In the genomic region with DNA sequence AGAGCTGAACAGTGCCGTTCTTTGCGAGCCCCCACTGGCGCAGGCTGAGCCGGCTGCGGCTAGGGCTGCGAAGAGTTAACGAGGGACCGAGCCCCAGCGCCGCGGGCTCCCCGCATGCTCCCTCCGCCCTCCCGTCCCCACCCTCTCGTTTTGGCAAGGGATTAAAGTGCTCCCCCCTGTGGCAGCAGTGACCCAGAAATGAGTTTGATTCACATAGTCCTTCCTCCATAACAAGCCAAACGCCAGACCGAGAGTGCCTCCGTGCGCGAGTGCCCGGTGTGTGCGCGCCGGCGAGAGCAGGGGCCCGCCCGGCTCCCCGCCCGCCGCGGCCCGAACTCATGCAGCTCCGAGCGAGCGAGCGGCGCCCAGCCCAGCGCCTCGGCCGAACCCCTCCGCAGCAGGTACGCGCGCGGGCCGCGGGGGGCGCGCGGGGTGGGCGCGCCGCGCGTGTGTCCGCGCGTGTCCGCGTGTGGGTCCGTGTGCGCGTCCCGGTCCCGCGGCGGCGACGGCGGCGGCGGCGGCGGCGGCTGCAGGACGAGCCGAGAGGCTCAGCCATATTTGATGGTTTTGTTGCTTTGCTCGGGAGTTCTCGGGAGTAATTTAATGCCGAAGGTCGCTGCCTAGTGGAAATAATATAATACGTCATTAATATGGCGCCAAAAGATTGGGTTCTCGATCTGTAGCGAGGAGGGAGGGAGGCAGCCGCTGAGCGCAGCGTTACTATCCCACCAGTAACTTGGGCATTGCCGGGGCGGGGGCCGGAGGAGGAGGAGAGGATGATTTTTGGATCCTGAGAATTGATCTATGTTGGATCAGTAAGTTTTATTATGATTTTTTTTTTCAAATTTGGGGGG, we compare ENCODE assay signal across 8 cellular contexts. TPM values are rescaled to one million over a fixed set of nuclear protein-coding genes. Genes with fewer than 3 reads are reported as not detected.
DNase-seq lines count a peak whose midpoint lies in the region; ATAC-seq and TF ChIP-seq lines count a peak whose summit lies in the region.

A gene (plus strand): TSS at position 224 of the 854 bp plus-strand sequence. CDS start 22,059 bp downstream, outside the sequence.

- H3K27me3 Mint-ChIP-seq in WTC11 (ENCODE audit: low read depth): no peaks in the 10 kb centered on the region
- H3K27me3 Mint-ChIP-seq in immature natural killer cell (ENCODE audit: low read depth in 3 of 3): peaks cover 4 to 18% (median 13%) of the 10 kb centered on the region in 3 donors

- TF ChIP-seq CTCF in AG09309 (IDR thresholded peaks at IDR 0.05; ENCODE audit: control insufficient read depth, insufficient read depth, low read depth, low read length, missing control alignments) (peak; percentile 70), WTC11 (IDR thresholded peaks at IDR 0.05) (peak; percentile 23; the same call in 1 of the 2 replicates), cardiac fibroblast (IDR thresholded peaks at IDR 0.05; ENCODE audit: low read depth, low read length) (peak; percentile 62), spleen (IDR thresholded peaks at IDR 0.05 in 8 of 11, conservative IDR thresholded peaks at IDR 0.05 in 3 of 11) (peak; percentile 39 to 79 (median 65))

- H3K9me3 ChIP-seq in spleen: no peaks in the 10 kb centered on the region

- H3K4me3 ChIP-seq in AG09309 (ENCODE audit: control insufficient read depth, low read depth, low read length) (peak within 1 kb of the TSS; percentile 95), cardiac fibroblast (replicated peaks in 1 of 2; ENCODE audit: low read depth in 2 of 2, low read length in 2 of 2) (peak within 1 kb of the TSS; percentile 82 to 83), spleen (peak within 1 kb of the TSS; percentile 75 to 93 (median 81))

- H3K27ac Mint-ChIP-seq in WTC11: peak within 1 kb of the TSS; percentile 100
- peak within 1 kb of the TSS; percentile 95 to 99 (median 98) for H3K27ac Mint-ChIP-seq in immature natural killer cell

- CTCF ChIA-PET in WTC11 (lab: Charles Lee): interaction anchor here (0.6 to 1.3 kb wide), 9 partner anchors 9 to 250 kb away, joined by 3 to 9 read pairs (median 3); no protein-coding TSS in a partner anchor

- H3K36me3 ChIP-seq in spleen: no peaks in the 10 kb centered on the region

- POLR2A ChIA-PET in WTC11 (lab: Charles Lee): interaction anchor here (0.6 to 1.3 kb wide), 6 partner anchors 26 to 888 kb away, joined by 3 to 9 read pairs (median 6); no protein-coding TSS in a partner anchor

- 0 to 2% (median 0%) methylated on average over 49 to 91 of the region's 91 CpGs for WGBS in spleen, 5 donors

- H3K9me3 Mint-ChIP-seq in WTC11 (no peaks in the 10 kb centered on the region), immature natural killer cell (no peaks in the 10 kb centered on the region)

- peak within 1 kb of the TSS; percentile 98 for H3K4me3 Mint-ChIP-seq in WTC11
- H3K4me3 Mint-ChIP-seq in immature natural killer cell: peak within 1 kb of the TSS; percentile 98 to 100 (median 99)

- peak in 1 of 3 donors; percentile 81 for TF ChIP-seq POLR2A in spleen (IDR thresholded peaks at IDR 0.05)

- H3K4me1 Mint-ChIP-seq in WTC11 (peaks cover 42% of the 10 kb centered on the region), immature natural killer cell (peaks cover 22 to 39% of the 10 kb centered on the region in 2 donors)

- intact Hi-C loops in spleen (cut with DNase I; ENCODE audit: low total_unique reads): loop anchor here (5.0 kb wide), 1 partner anchor 352 kb away; no protein-coding TSS in a partner anchor

- H3K27me3 ChIP-seq in spleen (replicated peaks in 1 of 7): no peaks in the 10 kb centered on the region

- DNase-seq in AG09309 (ENCODE audit: low read depth) (peak; percentile 85), NCI-H2227 treated with DMSO at 0.1 percent for 48 hours (lab: John Stamatoyannopoulos, UW) (peak; percentile 85), WTC11 (ENCODE audit: low spot score) (peak; percentile 95), cardiac fibroblast (ENCODE audit: low read depth in 2 of 2) (peak; percentile 96 to 97), immature natural killer cell (peak; percentile 87 to 89 (median 87)), spleen (peak; percentile 97)

- H3K4me1 ChIP-seq in spleen: peaks cover 0 to 33% (median 22%) of the 10 kb centered on the region in 6 donors

- ATAC-seq in GM18909 (IDR thresholded peaks at IDR 0.05; ENCODE audit: poor library complexity, unreplicated experiment) (peak; percentile 58), HG03175 (IDR thresholded peaks at IDR 0.05; ENCODE audit: unreplicated experiment) (peak; percentile 43), WTC11 (peak; percentile 65)

- H3K27ac ChIP-seq in spleen: peak within 1 kb of the TSS; percentile 83 to 99 (median 96)

- H3K36me3 Mint-ChIP-seq in WTC11 (peaks cover 9% of the 10 kb centered on the region), immature natural killer cell (no peaks in the 10 kb centered on the region)

TF ChIP-seq in WTC11, 78 proteins besides CTCF, POLR2A, EP300 and RAD21 (continues in another document):
- no peak; the same call in none of the 2 replicates for TF ChIP-seq SP1 (CRISPR knock-in tag; conservative IDR thresholded peaks at IDR 0.05)
- TF ChIP-seq, protein P1, sequence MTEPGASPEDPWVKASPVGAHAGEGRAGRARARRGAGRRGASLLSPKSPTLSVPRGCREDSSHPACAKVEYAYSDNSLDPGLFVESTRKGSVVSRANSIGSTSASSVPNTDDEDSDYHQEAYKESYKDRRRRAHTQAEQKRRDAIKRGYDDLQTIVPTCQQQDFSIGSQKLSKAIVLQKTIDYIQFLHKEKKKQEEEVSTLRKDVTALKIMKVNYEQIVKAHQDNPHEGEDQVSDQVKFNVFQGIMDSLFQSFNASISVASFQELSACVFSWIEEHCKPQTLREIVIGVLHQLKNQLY (CRISPR knock-in tag; IDR thresholded peaks at IDR 0.05): no peak
- no peak for TF ChIP-seq CREB1 (CRISPR knock-in tag; IDR thresholded peaks at IDR 0.05)
- TF ChIP-seq EMX1 (CRISPR knock-in tag; IDR thresholded peaks at IDR 0.05): 0 out of 2 replicates have a peak, but pooled peaks have one; percentile 51
- peak; percentile 5; the same call in 1 of the 2 replicates for TF ChIP-seq ZNF416 (CRISPR knock-in tag; IDR thresholded peaks at IDR 0.05)
- peak; percentile 66; the same call in 1 of the 2 replicates for TF ChIP-seq ZBTB21 (CRISPR knock-in tag; IDR thresholded peaks at IDR 0.05; ENCODE audit: borderline replicate concordance)
- TF ChIP-seq FOXP1 (CRISPR knock-in tag; IDR thresholded peaks at IDR 0.05; ENCODE audit: borderline replicate concordance): peak; percentile 56; the same call in 1 of the 2 replicates
- TF ChIP-seq GTF2I (CRISPR knock-in tag; conservative IDR thresholded peaks at IDR 0.05): no peak
- TF ChIP-seq, protein P2, sequence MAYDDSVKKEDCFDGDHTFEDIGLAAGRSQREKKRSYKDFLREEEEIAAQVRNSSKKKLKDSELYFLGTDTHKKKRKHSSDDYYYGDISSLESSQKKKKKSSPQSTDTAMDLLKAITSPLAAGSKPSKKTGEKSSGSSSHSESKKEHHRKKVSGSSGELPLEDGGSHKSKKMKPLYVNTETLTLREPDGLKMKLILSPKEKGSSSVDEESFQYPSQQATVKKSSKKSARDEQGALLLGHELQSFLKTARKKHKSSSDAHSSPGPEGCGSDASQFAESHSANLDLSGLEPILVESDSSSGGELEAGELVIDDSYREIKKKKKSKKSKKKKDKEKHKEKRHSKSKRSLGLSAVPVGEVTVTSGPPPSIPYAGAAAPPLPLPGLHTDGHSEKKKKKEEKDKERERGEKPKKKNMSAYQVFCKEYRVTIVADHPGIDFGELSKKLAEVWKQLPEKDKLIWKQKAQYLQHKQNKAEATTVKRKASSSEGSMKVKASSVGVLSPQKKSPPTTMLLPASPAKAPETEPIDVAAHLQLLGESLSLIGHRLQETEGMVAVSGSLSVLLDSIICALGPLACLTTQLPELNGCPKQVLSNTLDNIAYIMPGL (CRISPR knock-in tag; IDR thresholded peaks at IDR 0.05): 0 out of 2 replicates have a peak, but pooled peaks have one; percentile 81
- TF ChIP-seq CREM (CRISPR knock-in tag; IDR thresholded peaks at IDR 0.05): peak; percentile 5; the same call in 1 of the 2 replicates
- no peak for TF ChIP-seq SMAD4 (CRISPR knock-in tag; IDR thresholded peaks at IDR 0.05)
- no peak for TF ChIP-seq GABPB1 (CRISPR knock-in tag; IDR thresholded peaks at IDR 0.05)
- TF ChIP-seq ATF1 (CRISPR knock-in tag; IDR thresholded peaks at IDR 0.05): no peak
- TF ChIP-seq, protein P3, sequence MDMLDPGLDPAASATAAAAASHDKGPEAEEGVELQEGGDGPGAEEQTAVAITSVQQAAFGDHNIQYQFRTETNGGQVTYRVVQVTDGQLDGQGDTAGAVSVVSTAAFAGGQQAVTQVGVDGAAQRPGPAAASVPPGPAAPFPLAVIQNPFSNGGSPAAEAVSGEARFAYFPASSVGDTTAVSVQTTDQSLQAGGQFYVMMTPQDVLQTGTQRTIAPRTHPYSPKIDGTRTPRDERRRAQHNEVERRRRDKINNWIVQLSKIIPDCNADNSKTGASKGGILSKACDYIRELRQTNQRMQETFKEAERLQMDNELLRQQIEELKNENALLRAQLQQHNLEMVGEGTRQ (CRISPR knock-in tag; IDR thresholded peaks at IDR 0.05): peak; percentile 35; the same call in 1 of the 2 replicates
- TF ChIP-seq, protein P4, sequence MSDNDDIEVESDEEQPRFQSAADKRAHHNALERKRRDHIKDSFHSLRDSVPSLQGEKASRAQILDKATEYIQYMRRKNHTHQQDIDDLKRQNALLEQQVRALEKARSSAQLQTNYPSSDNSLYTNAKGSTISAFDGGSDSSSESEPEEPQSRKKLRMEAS (CRISPR knock-in tag; IDR thresholded peaks at IDR 0.05): peak; percentile 58; the same call in 1 of the 2 replicates

RNA-seq across cellular contexts. Expression of the gene that starts here (rescaled TPM):
- total RNA-seq in WTC11 (2021): 132 to 156 TPM (median 150 TPM) in 3 replicates
- 10 to 100 TPM; 31.4 to 49.3 (median 42.0) TPM for polyA plus RNA-seq in immature natural killer cell
- 10 to 100 TPM; 25.1 to 37.0 (median 29.5) TPM for total RNA-seq in spleen
- 10 to 100 TPM in 1 of 3 donors, 1 to 10 TPM in 2; 8.1 to 11.3 (median 9.7) TPM for polyA plus RNA-seq in spleen

Comparison
In these comparisons a context has a peak if more than half of its experiments do, and no peak if none do; other contexts are left out.
1. Peak in every context shown above with its lines: DNase-seq, ATAC-seq, H3K4me3 ChIP-seq and H3K27ac ChIP-seq.